In the genomic region with DNA sequence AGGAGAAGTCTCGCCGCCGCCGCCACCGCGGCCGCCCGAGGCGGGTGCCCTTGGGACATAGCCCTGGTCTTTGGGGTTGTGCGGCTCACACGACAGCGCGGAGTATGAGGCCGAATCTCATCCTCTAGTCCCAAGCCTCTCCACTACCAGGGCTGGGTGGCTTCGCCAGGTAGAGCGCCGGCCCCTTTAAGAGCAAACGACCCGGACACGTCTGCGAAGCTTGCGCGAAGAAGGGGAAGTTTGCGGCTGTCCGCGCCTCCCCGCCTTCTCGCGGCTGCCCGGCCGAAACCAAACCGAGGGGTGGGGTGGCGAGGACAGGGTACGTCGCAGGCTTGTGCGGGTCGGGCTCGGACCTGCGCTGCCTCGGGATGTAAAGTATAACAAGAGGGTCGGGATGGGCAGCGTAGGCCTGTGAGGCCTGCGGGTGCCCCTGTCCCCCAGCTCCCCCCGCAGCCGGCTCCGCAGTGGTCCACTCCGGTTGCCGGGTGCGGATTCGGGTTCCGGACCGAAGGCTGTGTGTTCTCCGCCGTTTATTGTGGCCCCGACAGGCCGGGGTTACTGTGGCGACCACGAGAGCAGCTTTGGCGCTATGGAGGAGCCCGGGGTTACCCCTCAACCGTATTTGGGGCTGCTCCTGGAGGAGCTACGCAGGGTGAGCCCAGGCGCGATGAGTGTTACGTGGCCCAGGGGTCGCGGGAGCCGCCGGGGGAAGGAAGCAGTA, we compare ENCODE assay signal across 1 cellular context.
TF ChIP-seq lines count a peak whose summit lies in the region.

No MANE protein-coding gene starts in this region.

TF ChIP-seq in GM12878, 131 proteins besides CTCF, POLR2A, EP300 and RAD21 (continued from another document and continues in another):
- TF ChIP-seq MEF2B (IDR thresholded peaks at IDR 0.05; ENCODE audit: partially characterized antibody, poor library complexity, severe bottlenecking): no peak
- peak; percentile 53; the same call in 1 of the 2 replicates for TF ChIP-seq PKNOX1 (IDR thresholded peaks at IDR 0.05)
- TF ChIP-seq NFYA (IDR thresholded peaks at IDR 0.05; ENCODE audit: borderline replicate concordance, low read depth, low read length): no peak
- no peak for TF ChIP-seq SMC3 (IDR thresholded peaks at IDR 0.05; ENCODE audit: borderline replicate concordance, low read length)
- 0 out of 2 replicates have a peak, but pooled peaks have one; percentile 30 for TF ChIP-seq TCF12 (IDR thresholded peaks at IDR 0.05; ENCODE audit: low read depth, low read length)
- no peak for TF ChIP-seq SMAD1 (IDR thresholded peaks at IDR 0.05; ENCODE audit: low read depth, partially characterized antibody)
- TF ChIP-seq, protein P1, sequence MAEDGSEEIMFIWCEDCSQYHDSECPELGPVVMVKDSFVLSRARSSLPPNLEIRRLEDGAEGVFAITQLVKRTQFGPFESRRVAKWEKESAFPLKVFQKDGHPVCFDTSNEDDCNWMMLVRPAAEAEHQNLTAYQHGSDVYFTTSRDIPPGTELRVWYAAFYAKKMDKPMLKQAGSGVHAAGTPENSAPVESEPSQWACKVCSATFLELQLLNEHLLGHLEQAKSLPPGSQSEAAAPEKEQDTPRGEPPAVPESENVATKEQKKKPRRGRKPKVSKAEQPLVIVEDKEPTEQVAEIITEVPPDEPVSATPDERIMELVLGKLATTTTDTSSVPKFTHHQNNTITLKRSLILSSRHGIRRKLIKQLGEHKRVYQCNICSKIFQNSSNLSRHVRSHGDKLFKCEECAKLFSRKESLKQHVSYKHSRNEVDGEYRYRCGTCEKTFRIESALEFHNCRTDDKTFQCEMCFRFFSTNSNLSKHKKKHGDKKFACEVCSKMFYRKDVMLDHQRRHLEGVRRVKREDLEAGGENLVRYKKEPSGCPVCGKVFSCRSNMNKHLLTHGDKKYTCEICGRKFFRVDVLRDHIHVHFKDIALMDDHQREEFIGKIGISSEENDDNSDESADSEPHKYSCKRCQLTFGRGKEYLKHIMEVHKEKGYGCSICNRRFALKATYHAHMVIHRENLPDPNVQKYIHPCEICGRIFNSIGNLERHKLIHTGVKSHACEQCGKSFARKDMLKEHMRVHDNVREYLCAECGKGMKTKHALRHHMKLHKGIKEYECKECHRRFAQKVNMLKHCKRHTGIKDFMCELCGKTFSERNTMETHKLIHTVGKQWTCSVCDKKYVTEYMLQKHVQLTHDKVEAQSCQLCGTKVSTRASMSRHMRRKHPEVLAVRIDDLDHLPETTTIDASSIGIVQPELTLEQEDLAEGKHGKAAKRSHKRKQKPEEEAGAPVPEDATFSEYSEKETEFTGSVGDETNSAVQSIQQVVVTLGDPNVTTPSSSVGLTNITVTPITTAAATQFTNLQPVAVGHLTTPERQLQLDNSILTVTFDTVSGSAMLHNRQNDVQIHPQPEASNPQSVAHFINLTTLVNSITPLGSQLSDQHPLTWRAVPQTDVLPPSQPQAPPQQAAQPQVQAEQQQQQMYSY (CRISPR knock-in tag; IDR thresholded peaks at IDR 0.05): 0 out of 2 replicates have a peak, but pooled peaks have one; percentile 17
- TF ChIP-seq, protein P2, sequence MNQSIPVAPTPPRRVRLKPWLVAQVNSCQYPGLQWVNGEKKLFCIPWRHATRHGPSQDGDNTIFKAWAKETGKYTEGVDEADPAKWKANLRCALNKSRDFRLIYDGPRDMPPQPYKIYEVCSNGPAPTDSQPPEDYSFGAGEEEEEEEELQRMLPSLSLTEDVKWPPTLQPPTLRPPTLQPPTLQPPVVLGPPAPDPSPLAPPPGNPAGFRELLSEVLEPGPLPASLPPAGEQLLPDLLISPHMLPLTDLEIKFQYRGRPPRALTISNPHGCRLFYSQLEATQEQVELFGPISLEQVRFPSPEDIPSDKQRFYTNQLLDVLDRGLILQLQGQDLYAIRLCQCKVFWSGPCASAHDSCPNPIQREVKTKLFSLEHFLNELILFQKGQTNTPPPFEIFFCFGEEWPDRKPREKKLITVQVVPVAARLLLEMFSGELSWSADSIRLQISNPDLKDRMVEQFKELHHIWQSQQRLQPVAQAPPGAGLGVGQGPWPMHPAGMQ (IDR thresholded peaks at IDR 0.05; ENCODE audit: borderline replicate concordance): peak; percentile 75
- no peak for TF ChIP-seq ZZZ3 (IDR thresholded peaks at IDR 0.05; ENCODE audit: control insufficient read depth, insufficient read length, low read depth)
- TF ChIP-seq JUNB (IDR thresholded peaks at IDR 0.05): no peak
- 0 out of 2 replicates have a peak, but pooled peaks have one; percentile 15 for TF ChIP-seq CBX5 (IDR thresholded peaks at IDR 0.05; ENCODE audit: low read depth)
- no peak for TF ChIP-seq MTA3 (IDR thresholded peaks at IDR 0.05; ENCODE audit: borderline replicate concordance, low read length)
- TF ChIP-seq PML (IDR thresholded peaks at IDR 0.05; ENCODE audit: low read length): no peak
- TF ChIP-seq, protein P3, sequence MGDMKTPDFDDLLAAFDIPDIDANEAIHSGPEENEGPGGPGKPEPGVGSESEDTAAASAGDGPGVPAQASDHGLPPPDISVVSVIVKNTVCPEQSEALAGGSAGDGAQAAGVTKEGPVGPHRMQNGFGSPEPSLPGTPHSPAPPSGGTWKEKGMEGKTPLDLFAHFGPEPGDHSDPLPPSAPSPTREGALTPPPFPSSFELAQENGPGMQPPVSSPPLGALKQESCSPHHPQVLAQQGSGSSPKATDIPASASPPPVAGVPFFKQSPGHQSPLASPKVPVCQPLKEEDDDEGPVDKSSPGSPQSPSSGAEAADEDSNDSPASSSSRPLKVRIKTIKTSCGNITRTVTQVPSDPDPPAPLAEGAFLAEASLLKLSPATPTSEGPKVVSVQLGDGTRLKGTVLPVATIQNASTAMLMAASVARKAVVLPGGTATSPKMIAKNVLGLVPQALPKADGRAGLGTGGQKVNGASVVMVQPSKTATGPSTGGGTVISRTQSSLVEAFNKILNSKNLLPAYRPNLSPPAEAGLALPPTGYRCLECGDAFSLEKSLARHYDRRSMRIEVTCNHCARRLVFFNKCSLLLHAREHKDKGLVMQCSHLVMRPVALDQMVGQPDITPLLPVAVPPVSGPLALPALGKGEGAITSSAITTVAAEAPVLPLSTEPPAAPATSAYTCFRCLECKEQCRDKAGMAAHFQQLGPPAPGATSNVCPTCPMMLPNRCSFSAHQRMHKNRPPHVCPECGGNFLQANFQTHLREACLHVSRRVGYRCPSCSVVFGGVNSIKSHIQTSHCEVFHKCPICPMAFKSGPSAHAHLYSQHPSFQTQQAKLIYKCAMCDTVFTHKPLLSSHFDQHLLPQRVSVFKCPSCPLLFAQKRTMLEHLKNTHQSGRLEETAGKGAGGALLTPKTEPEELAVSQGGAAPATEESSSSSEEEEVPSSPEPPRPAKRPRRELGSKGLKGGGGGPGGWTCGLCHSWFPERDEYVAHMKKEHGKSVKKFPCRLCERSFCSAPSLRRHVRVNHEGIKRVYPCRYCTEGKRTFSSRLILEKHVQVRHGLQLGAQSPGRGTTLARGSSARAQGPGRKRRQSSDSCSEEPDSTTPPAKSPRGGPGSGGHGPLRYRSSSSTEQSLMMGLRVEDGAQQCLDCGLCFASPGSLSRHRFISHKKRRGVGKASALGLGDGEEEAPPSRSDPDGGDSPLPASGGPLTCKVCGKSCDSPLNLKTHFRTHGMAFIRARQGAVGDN (IDR thresholded peaks at IDR 0.05): no peak; the same call in 1 of the 2 replicates
- TF ChIP-seq TCF7 (IDR thresholded peaks at IDR 0.05; ENCODE audit: borderline replicate concordance): no peak
- no peak for TF ChIP-seq SIX5 (IDR thresholded peaks at IDR 0.05; ENCODE audit: low read depth, low read length, severe bottlenecking)
- no peak; the same call in 1 of the 2 replicates for TF ChIP-seq SMAD5 (IDR thresholded peaks at IDR 0.05; ENCODE audit: low read depth)
- peak in 1 of 2 experiments; percentile 16; a peak in 2 of 4 replicates for TF ChIP-seq IKZF2 (IDR thresholded peaks at IDR 0.05)
- TF ChIP-seq NKRF (conservative IDR thresholded peaks at IDR 0.05): peak; percentile 89
- TF ChIP-seq ZNF24 (IDR thresholded peaks at IDR 0.05): no peak
- no peak for TF ChIP-seq SREBF2 (IDR thresholded peaks at IDR 0.05; ENCODE audit: low read length)
- no peak; the same call in 1 of the 2 replicates for TF ChIP-seq CREB1 (IDR thresholded peaks at IDR 0.05; ENCODE audit: low read depth)
- TF ChIP-seq CHD4 (IDR thresholded peaks at IDR 0.05): no peak
- TF ChIP-seq RELB (IDR thresholded peaks at IDR 0.05; ENCODE audit: low read depth): peak; percentile 97
- no peak for TF ChIP-seq PAX8 (IDR thresholded peaks at IDR 0.05)
- TF ChIP-seq NRF1 (conservative IDR thresholded peaks at IDR 0.05; ENCODE audit: low read depth, low read length): no peak
- no peak for TF ChIP-seq STAT3 (IDR thresholded peaks at IDR 0.05; ENCODE audit: low read depth, low read length)
- 0 out of 2 replicates have a peak, but pooled peaks have one; percentile 7 for TF ChIP-seq CREM (IDR thresholded peaks at IDR 0.05; ENCODE audit: low read depth)
- TF ChIP-seq, protein P4, sequence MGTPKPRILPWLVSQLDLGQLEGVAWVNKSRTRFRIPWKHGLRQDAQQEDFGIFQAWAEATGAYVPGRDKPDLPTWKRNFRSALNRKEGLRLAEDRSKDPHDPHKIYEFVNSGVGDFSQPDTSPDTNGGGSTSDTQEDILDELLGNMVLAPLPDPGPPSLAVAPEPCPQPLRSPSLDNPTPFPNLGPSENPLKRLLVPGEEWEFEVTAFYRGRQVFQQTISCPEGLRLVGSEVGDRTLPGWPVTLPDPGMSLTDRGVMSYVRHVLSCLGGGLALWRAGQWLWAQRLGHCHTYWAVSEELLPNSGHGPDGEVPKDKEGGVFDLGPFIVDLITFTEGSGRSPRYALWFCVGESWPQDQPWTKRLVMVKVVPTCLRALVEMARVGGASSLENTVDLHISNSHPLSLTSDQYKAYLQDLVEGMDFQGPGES (IDR thresholded peaks at IDR 0.05): no peak; the same call in 1 of the 2 replicates
- no peak for TF ChIP-seq ETV6 (conservative IDR thresholded peaks at IDR 0.05 in 1 of 2, IDR thresholded peaks at IDR 0.05 in 1 of 2; ENCODE audit: borderline replicate concordance in 1 of 2, low read depth in 1 of 2)
- TF ChIP-seq HDAC2 (IDR thresholded peaks at IDR 0.05): no peak
- no peak for TF ChIP-seq YBX1 (IDR thresholded peaks at IDR 0.05)
- TF ChIP-seq SIN3A (IDR thresholded peaks at IDR 0.05; ENCODE audit: low read depth, low read length): no peak; the same call in none of the 2 replicates
- TF ChIP-seq MLLT1 (IDR thresholded peaks at IDR 0.05): peak; percentile 86; the same call in 1 of the 2 replicates
- TF ChIP-seq BRCA1 (IDR thresholded peaks at IDR 0.05; ENCODE audit: low read depth, low read length): no peak
- TF ChIP-seq, protein P5, sequence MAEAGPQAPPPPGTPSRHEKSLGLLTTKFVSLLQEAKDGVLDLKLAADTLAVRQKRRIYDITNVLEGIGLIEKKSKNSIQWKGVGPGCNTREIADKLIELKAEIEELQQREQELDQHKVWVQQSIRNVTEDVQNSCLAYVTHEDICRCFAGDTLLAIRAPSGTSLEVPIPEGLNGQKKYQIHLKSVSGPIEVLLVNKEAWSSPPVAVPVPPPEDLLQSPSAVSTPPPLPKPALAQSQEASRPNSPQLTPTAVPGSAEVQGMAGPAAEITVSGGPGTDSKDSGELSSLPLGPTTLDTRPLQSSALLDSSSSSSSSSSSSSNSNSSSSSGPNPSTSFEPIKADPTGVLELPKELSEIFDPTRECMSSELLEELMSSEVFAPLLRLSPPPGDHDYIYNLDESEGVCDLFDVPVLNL (IDR thresholded peaks at IDR 0.05; ENCODE audit: low read depth, low read length): no peak
- TF ChIP-seq ZNF217 (IDR thresholded peaks at IDR 0.05): 0 out of 2 replicates have a peak, but pooled peaks have one; percentile 25
- TF ChIP-seq SRF (IDR thresholded peaks at IDR 0.05; ENCODE audit: low read depth in 2 of 2, low read length in 2 of 2): no peak
- peak; percentile 50 for TF ChIP-seq IKZF1 (conservative IDR thresholded peaks at IDR 0.05)
- TF ChIP-seq GATAD2B (conservative IDR thresholded peaks at IDR 0.05; ENCODE audit: low read depth): peak; percentile 70
- peak; percentile 96 for TF ChIP-seq RB1 (IDR thresholded peaks at IDR 0.05; ENCODE audit: borderline replicate concordance)
- no peak for TF ChIP-seq SPI1 (IDR thresholded peaks at IDR 0.05; ENCODE audit: borderline replicate concordance, insufficient read depth, low read depth, low read length)
